ENCODE assay signal across 13 cellular contexts in the genomic region with DNA sequence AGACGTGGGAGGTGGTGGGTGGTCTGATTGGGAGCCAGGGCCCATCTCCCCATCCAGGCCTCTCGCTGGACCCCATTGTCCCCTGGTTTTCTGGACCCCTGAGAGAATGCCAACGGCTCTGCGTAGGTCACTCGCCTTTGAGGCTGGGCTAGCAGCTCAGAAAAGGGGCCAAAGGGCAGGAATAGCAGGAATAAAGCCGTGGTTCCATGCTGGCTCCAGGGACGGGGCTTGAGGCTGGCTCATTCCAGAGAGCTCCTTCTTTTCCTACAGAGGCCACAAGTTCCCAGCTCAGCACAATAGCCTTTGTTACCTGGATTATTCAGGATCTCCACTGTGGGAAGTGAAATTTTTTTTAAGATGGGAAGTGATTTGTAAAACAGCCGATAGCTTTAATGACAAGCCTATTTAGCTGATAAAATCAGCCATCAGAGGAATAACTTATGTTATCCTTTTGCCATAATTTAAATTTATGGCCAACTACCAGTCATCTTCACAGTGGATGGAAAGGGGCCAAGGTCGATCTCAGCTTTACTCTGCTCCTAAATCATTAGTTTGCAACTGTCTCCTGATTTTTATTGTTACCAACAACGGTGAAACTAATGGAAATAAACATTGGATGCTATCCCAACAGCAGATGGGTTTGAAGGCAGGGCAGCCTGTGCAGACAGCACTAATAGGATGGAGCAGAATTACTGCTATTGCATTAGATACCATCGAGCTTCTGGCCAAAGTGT.
"Had no signal": no experiment of that assay in that cellular context is flagged by ENCODE, and none has a peak within 500 bp of the region (broad histone marks: within the 10 kb centered on the region; RNA-seq: fewer than 3 reads in every experiment).

No MANE protein-coding gene starts in this region.

- ATAC-seq: left ventricle myocardium superior; natural killer cell; psoas muscle; sciatic nerve; stimulated activated naive CD8-positive, alpha-beta T cell treated with anti-CD3 and anti-CD28 coated beads, Interleukin-15, Interleukin-2, amounts not matched to agents 100 U/mL and 50 U/mL, for 24 hours had no signal

- H3K36me3 ChIP-seq: transverse colon had no signal

- H3K27ac ChIP-seq: psoas muscle, transverse colon had no signal

- H3K9me3 ChIP-seq: psoas muscle, transverse colon had no signal

- H3K4me1 ChIP-seq: transverse colon had no signal

- H3K4me3 ChIP-seq: psoas muscle, transverse colon had no signal

- DNase-seq: activated CD4-positive, CD25-positive, alpha-beta regulatory T cell treated with anti-CD3 and anti-CD28 coated beads, Interleukin-2, amount 50 U/mL, for 72 hours; activated naive CD4-positive, alpha-beta T cell treated with anti-CD3 and anti-CD28 coated beads for 36 hours; activated T-cell treated with anti-CD3 and anti-CD28 coated beads for 4 hours; erythroblast; left ventricle myocardium superior; mesendoderm; natural killer cell; occipital lobe; psoas muscle; stimulated activated naive CD8-positive, alpha-beta T cell treated with anti-CD3 and anti-CD28 coated beads, Interleukin-15, Interleukin-2, amounts not matched to agents 100 U/mL and 50 U/mL, for 24 hours; T-helper 9 cell; transverse colon had no signal
